Comparison of ENCODE assay signal across 8 cellular contexts in genomic region chr6:28142446-28142845, GRCh38. TPM values are rescaled to one million over a fixed set of nuclear protein-coding genes. Genes with fewer than 3 reads are reported as not detected.
A peak's percentile ranks its signal among the peaks of the same experiment; 100 is the strongest.
DNase-seq lines count a peak whose midpoint lies in the region; ATAC-seq, FAIRE-seq and TF ChIP-seq lines count a peak whose summit lies in the region.

No MANE protein-coding gene starts in this region.

- H3K27ac ChIP-seq in Panc1 (ENCODE audit: low read length) (peak overlapping the region; percentile 90), pancreas (peak overlapping the region in 1 of 4 donors; percentile 13)

- BruUV-seq in Panc1 (replicated peaks; lab: Mats Ljungman, UMichigan), result no TSS peak

- H3K4me1 ChIP-seq in ES-I3 (ENCODE audit: insufficient read depth, low read length) (no peaks in the 10 kb centered on the region), Panc1 (ENCODE audit: control insufficient read depth, insufficient read depth, low read length) (peaks cover 28% of the 10 kb centered on the region), pancreas (peaks cover 16 to 18% (median 16%) of the 10 kb centered on the region in 3 donors)

- DNase-seq in Panc1 (ENCODE audit: low read depth, low spot score) (no peak), epithelial cell of esophagus (ENCODE audit: low read depth) (peak; percentile 31), pancreas (no peak), hypothalamus (lab: John Stamatoyannopoulos, UW) (no peak)
- no peak for DNase-seq in stimulated activated CD4-positive, alpha-beta T cell treated with anti-CD3 and anti-CD28 coated beads, Interleukin-4, amount 100 ng/mL, for 4 hours

- H3K4me3 ChIP-seq in Panc1 (ENCODE audit: low read depth in 2 of 2, low read length in 2 of 2), result peak overlapping the region; percentile 79 to 92
- peak overlapping the region; percentile 89 for H3K4me3 ChIP-seq in epithelial cell of esophagus (ENCODE audit: low read length)
- H3K4me3 ChIP-seq in pancreas, result peak overlapping the region in 3 of 4 donors; percentile 58 to 91 (median 70)

- H3K9me3 ChIP-seq in ES-I3 (ENCODE audit: control insufficient read depth, insufficient read depth, low read length) (no peaks in the 10 kb centered on the region), Panc1 (ENCODE audit: control insufficient read depth, insufficient read depth, low read depth, low read length) (peaks cover 11% of the 10 kb centered on the region; the same call in 1 of the 2 replicates), pancreas (no peaks in the 10 kb centered on the region)

- POLR2A ChIA-PET in Panc1 (lab: Charles Lee), result interaction anchor here (1.1 kb wide), 1 partner anchor 250 kb away, joined by 3 read pairs; a partner anchor contains a TSS

- in situ Hi-C loops in Panc1 (cut with HindIII; ENCODE audit: low pct_unique_long_range_greater_than_20kb, low sequenced_read_pairs), result no loop called here

- intact Hi-C loops in Panc1 (cut with micrococcal nuclease; ENCODE audit: unreplicated experiment), result loop anchor here (5.0 kb wide), 1 partner anchor 70 kb away; no protein-coding TSS in a partner anchor
- intact Hi-C loops in pancreas (cut with DNase I), result no loop called here

- FAIRE-seq in pancreas (lab: Jason Lieb, UNC), result no peak

- H3K27me3 ChIP-seq in Panc1 (ENCODE audit: control insufficient read depth, insufficient read depth, low read length) (no peaks in the 10 kb centered on the region), pancreas (no peaks in the 10 kb centered on the region)

- ATAC-seq in Panc1 (no peak), pancreas (no peak), GM21360 (IDR thresholded peaks at IDR 0.05; ENCODE audit: unreplicated experiment) (no peak), HG03378 (IDR thresholded peaks at IDR 0.05; ENCODE audit: unreplicated experiment) (no peak)

- 0 out of 2 replicates have a peak, but pooled peaks cover 6% of the 10 kb centered on the region for H3K36me3 ChIP-seq in ES-I3 (ENCODE audit: insufficient read depth, low read length)
- peaks cover 9% of the 10 kb centered on the region for H3K36me3 ChIP-seq in Panc1 (ENCODE audit: control insufficient read depth, insufficient read depth, low read length)
- H3K36me3 ChIP-seq in pancreas, result no peaks in the 10 kb centered on the region

- WGBS in pancreas, 2 donors, result 7 to 9% methylated on average over 4 of the region's 4 CpGs

- no peak for TF ChIP-seq CTCF in Panc1 (IDR thresholded peaks at IDR 0.05)
- TF ChIP-seq CTCF in epithelial cell of esophagus (IDR thresholded peaks at IDR 0.05; ENCODE audit: insufficient read depth, low read depth, low read length, missing control alignments), result no peak
- TF ChIP-seq CTCF in pancreas (IDR thresholded peaks at IDR 0.05), result no peak

- peak overlapping the region; percentile 85 for H3K9ac ChIP-seq in ES-I3 (ENCODE audit: low read depth, low read length)

- CTCF ChIA-PET in Panc1 (lab: Charles Lee), result interaction anchor here (0.6 kb wide), 1 partner anchor 76 kb away, joined by 3 read pairs; no protein-coding TSS in a partner anchor

RNA-seq across cellular contexts. Expression of gene ZKSCAN8, which starts 0.8 kb away (rescaled TPM):
- 18.4 TPM for total RNA-seq in Panc1 (2021; ENCODE audit: unreplicated experiment)
- polyA plus RNA-seq in Panc1 (2012; ENCODE audit: insufficient read length), result 7.4 TPM
- 10 to 100 TPM in 1 of 6 donors, 1 to 10 TPM in 5; 5.6 to 12.0 (median 8.7) TPM for total RNA-seq in pancreas
- 1 to 10 TPM; 2.4 to 6.0 TPM for polyA plus RNA-seq in pancreas

RNA-seq across cellular contexts. Expression of gene ZSCAN16, which starts 18.0 kb away (rescaled TPM):
- total RNA-seq in Panc1 (2021; ENCODE audit: unreplicated experiment) (5.3 TPM), pancreas (1 to 10 TPM; 1.6 to 4.2 (median 2.5) TPM)
- polyA plus RNA-seq in Panc1 (2012; ENCODE audit: insufficient read length), result 3.1 TPM
- 1 to 10 TPM; 4.5 to 5.0 TPM for polyA plus RNA-seq in pancreas
